ENCODE assay signal across 1 cellular context in genomic region chr2:110873597-110874525, GRCh38.
TF ChIP-seq lines count a peak whose summit lies in the region.

No MANE protein-coding gene starts in this region.

TF ChIP-seq in K562, 482 proteins besides CTCF, POLR2A, EP300 and RAD21:
- no peak for TF ChIP-seq SAFB2 (IDR thresholded peaks at IDR 0.05; ENCODE audit: borderline replicate concordance, low read depth, low read length, severe bottlenecking)
- no peak for TF ChIP-seq ZNF76 (CRISPR knock-in tag; IDR thresholded peaks at IDR 0.05; ENCODE audit: borderline replicate concordance)
- TF ChIP-seq CUX1 (CRISPR knock-in tag; IDR thresholded peaks at IDR 0.05): no peak
- no peak for TF ChIP-seq DMBX1 (CRISPR knock-in tag; IDR thresholded peaks at IDR 0.05; ENCODE audit: borderline replicate concordance)
- TF ChIP-seq KLF10 (CRISPR knock-in tag; IDR thresholded peaks at IDR 0.05): no peak
- no peak for TF ChIP-seq IRF2 (CRISPR knock-in tag; IDR thresholded peaks at IDR 0.05)
- no peak for TF ChIP-seq BDP1 (IDR thresholded peaks at IDR 0.05; ENCODE audit: insufficient read depth, insufficient read length)
- no peak for TF ChIP-seq E4F1 (CRISPR knock-in tag; IDR thresholded peaks at IDR 0.05; ENCODE audit: borderline replicate concordance)
- TF ChIP-seq NR3C1 (CRISPR knock-in tag; IDR thresholded peaks at IDR 0.05): no peak
